11 cellular contexts compared by ENCODE assay signal in genomic region chr6:53309897-53310291, GRCh38. TPM values are rescaled to one million over a fixed set of nuclear protein-coding genes. Genes with fewer than 3 reads are reported as not detected.
A peak's percentile ranks its signal among the peaks of the same experiment; 100 is the strongest.
DNase-seq lines count a peak whose midpoint lies in the region; ATAC-seq, FAIRE-seq and TF ChIP-seq lines count a peak whose summit lies in the region.
"Had no signal": no experiment of that assay in that cellular context is flagged by ENCODE, and none has a peak within 500 bp of the region (broad histone marks: within the 10 kb centered on the region; RNA-seq: fewer than 3 reads in every experiment).

No MANE protein-coding gene starts in this region.

- TF ChIP-seq POLR2A in GM12891 (IDR thresholded peaks at IDR 0.05; ENCODE audit: low read depth, low read length) (no peak), Peyer's patch (IDR thresholded peaks at IDR 0.05) (no peak)

- H3K4me1 ChIP-seq in Peyer's patch = peaks cover 0 to 27% (median 12%) of the 10 kb centered on the region in 4 donors

- peak overlapping the region in 2 of 4 donors; percentile 9 to 28 for H3K27ac ChIP-seq in Peyer's patch
- H3K27ac ChIP-seq: WERI-Rb-1 had no signal

- no peaks in the 10 kb centered on the region for H3K9me3 ChIP-seq in Peyer's patch

- H3K27me3 ChIP-seq in Peyer's patch = no peaks in the 10 kb centered on the region

- no peak overlapping the region for H3K4me3 ChIP-seq in Peyer's patch

- H3K36me3 ChIP-seq in Peyer's patch = no peaks in the 10 kb centered on the region
- H3K36me3 ChIP-seq: WERI-Rb-1 had no signal

- peak overlapping the region; percentile 67 for H3K4me3 Mint-ChIP-seq in memory B cell
- no peak overlapping the region for H3K4me3 Mint-ChIP-seq in CD14-positive monocyte

- TF ChIP-seq CTCF in Peyer's patch (IDR thresholded peaks at IDR 0.05) = no peak
- no peak for TF ChIP-seq CTCF in CD14-positive monocyte (IDR thresholded peaks at IDR 0.05)

- peak overlapping the region; percentile 96 for H3K27ac Mint-ChIP-seq in memory B cell
- peak overlapping the region in 3 of 7 donors; percentile 16 to 85 (median 36) for H3K27ac Mint-ChIP-seq in CD14-positive monocyte
- H3K27ac Mint-ChIP-seq: progenitor cell of endocrine pancreas had no signal

- FAIRE-seq in GM12891 (lab: Jason Lieb, UNC) = peak; percentile 9
- FAIRE-seq: astrocyte had no signal

- H3K36me3 Mint-ChIP-seq in memory B cell (peaks cover 10% of the 10 kb centered on the region), CD14-positive monocyte (peaks cover 0 to 5% of the 10 kb centered on the region in 2 donors)

- peak; percentile 1 for ATAC-seq in GM21825 (IDR thresholded peaks at IDR 0.05; ENCODE audit: unreplicated experiment)
- peak; percentile 44 for ATAC-seq in memory B cell (ENCODE audit: low read depth)
- no peak for ATAC-seq in HG02973 (IDR thresholded peaks at IDR 0.05; ENCODE audit: unreplicated experiment)
- no peak for ATAC-seq in HG03442 (IDR thresholded peaks at IDR 0.05; ENCODE audit: unreplicated experiment)

- no peaks in the 10 kb centered on the region for H3K27me3 Mint-ChIP-seq in memory B cell
- H3K27me3 Mint-ChIP-seq in CD14-positive monocyte (ENCODE audit: low read depth in 3 of 3) = no peaks in the 10 kb centered on the region
- H3K27me3 Mint-ChIP-seq: progenitor cell of endocrine pancreas had no signal

- DNase-seq in GM12891 (ENCODE audit: insufficient read length, low spot score) = no peak
- DNase-seq in OCI-M1 (lab: John Stamatoyannopoulos, UW) = peak; percentile 86
- DNase-seq in memory B cell (ENCODE audit: low spot score in 2 of 2) = no peak
- DNase-seq in Peyer's patch = no peak
- DNase-seq in CD14-positive monocyte (ENCODE audit: low spot score) = no peak
- DNase-seq: WERI-Rb-1 had no signal

- H3K4me1 Mint-ChIP-seq in memory B cell (peaks cover 63% of the 10 kb centered on the region), CD14-positive monocyte (peaks cover 54% of the 10 kb centered on the region)

- no peaks in the 10 kb centered on the region for H3K9me3 Mint-ChIP-seq in memory B cell
- peaks cover 0 to 3% (median 0%) of the 10 kb centered on the region in 7 donors for H3K9me3 Mint-ChIP-seq in CD14-positive monocyte

- intact Hi-C loops in CD14-positive monocyte (cut with micrococcal nuclease) = no loop called here

TF ChIP-seq in GM12891, 5 proteins besides CTCF, POLR2A, EP300 and RAD21:
- TF ChIP-seq POU2F2 (IDR thresholded peaks at IDR 0.05; ENCODE audit: low read depth, low read length) = no peak
- TF ChIP-seq TAF1 (IDR thresholded peaks at IDR 0.05; ENCODE audit: low read depth, low read length) = no peak
- TF ChIP-seq PAX5 (IDR thresholded peaks at IDR 0.05; ENCODE audit: insufficient read depth, low read length, severe bottlenecking) = no peak
- no peak for TF ChIP-seq POLR2AphosphoS5 (IDR thresholded peaks at IDR 0.05; ENCODE audit: low read depth, low read length)
- TF ChIP-seq SPI1 (IDR thresholded peaks at IDR 0.05; ENCODE audit: low read depth, low read length) = no peak

RNA-seq across cellular contexts. Expression of gene ELOVL5, which starts 38.9 kb away (rescaled TPM):
- polyA plus RNA-seq in GM12891 (2012; ENCODE audit: low read depth, missing spikeins) = 65.0 TPM
- total RNA-seq in Peyer's patch = 100 to 1,000 TPM in 1 of 4 donors, 10 to 100 TPM in 3; 40.3 to 101 (median 78.6) TPM
- polyA plus RNA-seq in CD14-positive monocyte = 10 to 100 TPM; 69.5 to 97.1 TPM

Comparison
In these comparisons a context has a peak if more than half of its experiments do, and no peak if none do; other contexts are left out.
1. ATAC-seq: peak in GM21825 (single experiment) and memory B cell (single experiment); none in HG02973 (single experiment) and HG03442 (single experiment).